1 cellular context compared by ENCODE assay signal in the genomic region with DNA sequence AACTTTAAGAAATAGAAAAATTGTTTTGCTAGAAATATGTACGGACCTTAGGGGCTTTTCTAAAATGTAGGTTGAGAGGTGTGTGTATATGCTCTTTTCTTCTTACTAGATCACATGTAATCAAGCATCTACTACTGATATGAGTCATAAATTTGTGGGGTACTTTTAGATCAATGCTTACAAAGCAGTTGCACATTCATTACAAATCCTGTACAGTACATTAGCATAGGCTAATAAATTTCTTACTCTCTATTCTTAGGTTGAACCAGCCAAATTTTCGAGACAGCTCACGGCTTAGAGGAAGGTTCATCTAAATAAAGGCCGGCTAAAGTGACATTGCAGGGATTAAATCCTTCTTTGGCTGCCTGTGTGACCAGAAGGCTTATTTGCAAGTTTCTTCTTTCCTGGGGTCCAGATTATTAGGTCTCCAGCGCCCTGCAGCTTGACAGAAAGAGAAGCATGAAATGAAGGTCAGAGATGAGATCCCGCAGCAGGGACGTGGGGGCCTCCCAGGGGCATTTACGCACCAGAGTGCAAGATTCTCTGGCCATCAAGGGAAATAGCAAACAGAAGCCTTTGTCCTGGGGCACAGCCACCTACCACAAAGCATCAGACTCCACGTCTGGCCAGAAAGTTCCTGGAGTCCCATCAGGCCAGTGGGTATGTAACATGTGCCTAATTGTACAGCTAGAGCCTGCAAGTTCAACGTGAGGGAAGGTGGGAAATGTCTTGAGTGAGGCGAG.
TF ChIP-seq lines count a peak whose summit lies in the region.

No MANE protein-coding gene starts in this region.

TF ChIP-seq in SK-N-SH, 30 proteins besides CTCF, POLR2A, EP300 and RAD21 (continued from another document):
- TF ChIP-seq, protein P1, sequence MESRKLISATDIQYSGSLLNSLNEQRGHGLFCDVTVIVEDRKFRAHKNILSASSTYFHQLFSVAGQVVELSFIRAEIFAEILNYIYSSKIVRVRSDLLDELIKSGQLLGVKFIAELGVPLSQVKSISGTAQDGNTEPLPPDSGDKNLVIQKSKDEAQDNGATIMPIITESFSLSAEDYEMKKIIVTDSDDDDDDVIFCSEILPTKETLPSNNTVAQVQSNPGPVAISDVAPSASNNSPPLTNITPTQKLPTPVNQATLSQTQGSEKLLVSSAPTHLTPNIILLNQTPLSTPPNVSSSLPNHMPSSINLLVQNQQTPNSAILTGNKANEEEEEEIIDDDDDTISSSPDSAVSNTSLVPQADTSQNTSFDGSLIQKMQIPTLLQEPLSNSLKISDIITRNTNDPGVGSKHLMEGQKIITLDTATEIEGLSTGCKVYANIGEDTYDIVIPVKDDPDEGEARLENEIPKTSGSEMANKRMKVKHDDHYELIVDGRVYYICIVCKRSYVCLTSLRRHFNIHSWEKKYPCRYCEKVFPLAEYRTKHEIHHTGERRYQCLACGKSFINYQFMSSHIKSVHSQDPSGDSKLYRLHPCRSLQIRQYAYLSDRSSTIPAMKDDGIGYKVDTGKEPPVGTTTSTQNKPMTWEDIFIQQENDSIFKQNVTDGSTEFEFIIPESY (IDR thresholded peaks at IDR 0.05; ENCODE audit: borderline replicate concordance, low read depth): no peak
